In the genomic region with DNA sequence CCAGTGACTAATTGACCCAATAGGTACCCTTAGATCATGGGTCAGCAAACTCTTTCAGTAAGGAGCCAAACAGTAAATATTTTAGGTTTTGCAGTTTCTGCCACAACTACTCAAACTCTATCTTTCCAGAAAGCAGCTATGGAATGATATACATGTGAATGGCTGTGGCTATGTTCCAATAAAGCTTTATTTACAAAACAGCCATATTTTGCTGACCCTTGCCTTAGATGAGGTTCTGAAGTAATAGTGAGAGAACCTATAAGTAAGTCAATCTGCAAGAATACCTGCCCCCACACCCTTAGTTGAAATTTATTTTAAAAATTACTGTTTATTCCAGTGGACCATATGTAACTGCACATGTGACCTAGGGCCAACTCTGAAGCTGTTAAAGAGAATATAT, we compare ENCODE assay signal across 25 cellular contexts.
"Had no signal": no experiment of that assay in that cellular context is flagged by ENCODE, and none has a peak within 500 bp of the region (broad histone marks: within the 10 kb centered on the region; RNA-seq: fewer than 3 reads in every experiment).

No MANE protein-coding gene starts in this region.

- DNase-seq: activated CD4-positive, alpha-beta T cell treated with anti-CD3 and anti-CD28 coated beads, Interleukin-2, amount 10 ng/mL, durations not matched to agents 24 days and 14 days; activated CD8-positive, alpha-beta T cell treated with anti-CD3 and anti-CD28 coated beads for 36 hours; activated naive CD4-positive, alpha-beta T cell; activated naive CD8-positive, alpha-beta T cell treated with anti-CD3 and anti-CD28 coated beads for 36 hours; activated T-cell treated with anti-CD3 and anti-CD28 coated beads, Interleukin-2, amount 50 U/mL, for 1 hour; amniotic stem cell; body of pancreas; dorsolateral prefrontal cortex; endodermal cell; foreskin keratinocyte; hypothalamus; islet precursor cell; left colon; lower lobe of right lung; nephron progenitor cell; nucleus accumbens; stimulated activated CD4-positive, alpha-beta T cell treated with anti-CD3 and anti-CD28 coated beads, Interleukin-4, amount 100 ng/mL, for 24 hours; stomach; T1000; trophoblast cell had no signal

- H3K9me3 ChIP-seq: body of pancreas, lower lobe of right lung, right atrium auricular region, stomach, vagina had no signal

- H3K36me3 ChIP-seq: lower lobe of right lung, right atrium auricular region, stomach, vagina had no signal

- H3K27me3 ChIP-seq: body of pancreas, dorsolateral prefrontal cortex, foreskin keratinocyte, right atrium auricular region, stomach, vagina had no signal

- H3K4me3 ChIP-seq: body of pancreas, dorsolateral prefrontal cortex, lower lobe of right lung, right atrium auricular region, stomach, vagina had no signal

- H3K27ac ChIP-seq: dorsolateral prefrontal cortex, epithelial cell of prostate, foreskin keratinocyte, lower lobe of right lung, vagina had no signal

- H3K4me1 ChIP-seq: vagina had no signal

- ATAC-seq: activated CD8-positive, alpha-beta T cell treated with anti-CD3 and anti-CD28 coated beads for 36 hours; activated T-helper 17 cell treated with anti-CD3 and anti-CD28 coated beads, Interleukin-2, amount 50 U/mL, for 72 hours; left colon; stimulated activated effector memory CD8-positive, alpha-beta T cell treated with anti-CD3 and anti-CD28 coated beads, Interleukin-12 subunit alpha, Interleukin-12 subunit beta, amount 100 ng/mL, for 72 hours had no signal
